10 cellular contexts compared by ENCODE assay signal in genomic region chr11:134120143-134120850, GRCh38. TPM values are rescaled to one million over a fixed set of nuclear protein-coding genes. Genes with fewer than 3 reads are reported as not detected.
DNase-seq lines count a peak whose midpoint lies in the region; ATAC-seq and TF ChIP-seq lines count a peak whose summit lies in the region.
"Had no signal": no experiment of that assay in that cellular context is flagged by ENCODE, and none has a peak within 500 bp of the region (broad histone marks: within the 10 kb centered on the region; RNA-seq: fewer than 3 reads in every experiment).

No MANE protein-coding gene starts in this region.

- no peaks in the 10 kb centered on the region for H3K36me3 ChIP-seq in adipocyte (ENCODE audit: control insufficient read depth, insufficient read depth, low read length, severe bottlenecking)
- H3K36me3 ChIP-seq in osteoblast (ENCODE audit: insufficient read depth, low read length): no peaks in the 10 kb centered on the region

- intact Hi-C loops in CD4-positive, alpha-beta T cell (cut with DNase I, micrococcal nuclease): no loop called here

- H3K4me1 ChIP-seq in adipocyte (ENCODE audit: control insufficient read depth, insufficient read depth, low read length) (peaks cover 49% of the 10 kb centered on the region), osteoblast (ENCODE audit: insufficient read depth, low read length) (peaks cover 30% of the 10 kb centered on the region)

- no peaks in the 10 kb centered on the region for H3K27me3 ChIP-seq in adipocyte (replicated peaks; ENCODE audit: control insufficient read depth, insufficient read depth, low read length)
- H3K27me3 ChIP-seq in osteoblast (ENCODE audit: insufficient read depth, low read length): no peaks in the 10 kb centered on the region
- H3K27me3 ChIP-seq in CD4-positive, alpha-beta T cell (ENCODE audit: control insufficient read depth, insufficient read depth, low read length): peaks cover 15% of the 10 kb centered on the region

- ATAC-seq in GM19328 (IDR thresholded peaks at IDR 0.05; ENCODE audit: unreplicated experiment): no peak
- ATAC-seq in CD4-positive, alpha-beta T cell (ENCODE audit: poor library complexity): no peak
- no peak for ATAC-seq in activated naive CD4-positive, alpha-beta T cell treated with anti-CD3 and anti-CD28 coated beads, Interleukin-2, amount 50 U/mL, for 72 hours

- H3K27me3 Mint-ChIP-seq in CD4-positive, alpha-beta T cell: peaks cover 47% of the 10 kb centered on the region

- peaks cover 10% of the 10 kb centered on the region for H3K4me1 Mint-ChIP-seq in CD4-positive, alpha-beta T cell (ENCODE audit: low read depth)

- DNase-seq in AG09309 (ENCODE audit: low read depth) (peak; percentile 86), adipocyte (ENCODE audit: low read depth) (peak; percentile 96), foreskin melanocyte (peak; percentile 71), osteoblast (ENCODE audit: insufficient read length, low spot score, missing footprints) (peak; percentile 88), NCI-H69 (lab: John Stamatoyannopoulos, UW) (no peak)
- DNase-seq in CD4-positive, alpha-beta T cell: no peak
- DNase-seq in activated naive CD4-positive, alpha-beta T cell treated with anti-CD3 and anti-CD28 coated beads, Interleukin-2, amount 50 U/mL, for 72 hours (ENCODE audit: low spot score in 2 of 2): no peak
- DNase-seq: activated B cell treated with CpG ODN at 0.5 μM for 24 hours, KG1 had no signal

- no peaks in the 10 kb centered on the region for H3K9me3 ChIP-seq in adipocyte (ENCODE audit: control insufficient read depth, low read length)
- no peaks in the 10 kb centered on the region for H3K9me3 ChIP-seq in osteoblast (ENCODE audit: low read depth, low read length)
- H3K9me3 ChIP-seq in CD4-positive, alpha-beta T cell (ENCODE audit: control insufficient read depth, low read length): no peaks in the 10 kb centered on the region

- no peaks in the 10 kb centered on the region for H3K79me2 ChIP-seq in osteoblast (ENCODE audit: insufficient read depth, low read length)

- H3K27ac ChIP-seq in osteoblast (ENCODE audit: low read depth, low read length): peak overlapping the region; percentile 97
- no peak overlapping the region for H3K27ac ChIP-seq in CD4-positive, alpha-beta T cell (ENCODE audit: low read depth, low read length)

- H3K36me3 Mint-ChIP-seq in CD4-positive, alpha-beta T cell (ENCODE audit: low read depth): peaks cover 4% of the 10 kb centered on the region
- peaks cover 7 to 15% of the 10 kb centered on the region in 2 donors for H3K36me3 Mint-ChIP-seq in activated naive CD4-positive, alpha-beta T cell treated with anti-CD3 and anti-CD28 coated beads, Interleukin-2, amount 50 U/mL, for 72 hours

- H4K20me1 ChIP-seq in osteoblast (ENCODE audit: insufficient read depth, low read length): no peaks in the 10 kb centered on the region

- POLR2A ChIA-PET in CD4-positive, alpha-beta T cell (lab: Charles Lee): no interaction called here

- H3K4me3 ChIP-seq in AG09309 (ENCODE audit: control insufficient read depth, low read depth, low read length) (peak overlapping the region; percentile 17), adipocyte (ENCODE audit: low read length) (peak overlapping the region; percentile 79), osteoblast (ENCODE audit: insufficient read depth, low read length) (peak overlapping the region; percentile 60)

- H3K4me2 ChIP-seq in osteoblast (ENCODE audit: insufficient read depth, low read length): peak overlapping the region; percentile 86

- no peak overlapping the region for H3K27ac Mint-ChIP-seq in CD4-positive, alpha-beta T cell
- H3K27ac Mint-ChIP-seq in activated naive CD4-positive, alpha-beta T cell treated with anti-CD3 and anti-CD28 coated beads, Interleukin-2, amount 50 U/mL, for 72 hours: no peak overlapping the region
- H3K27ac Mint-ChIP-seq: activated B cell treated with CpG ODN at 0.5 μM for 24 hours had no signal

- H3K4me3 Mint-ChIP-seq in CD4-positive, alpha-beta T cell: no peak overlapping the region
- H3K4me3 Mint-ChIP-seq: activated B cell treated with CpG ODN at 0.5 μM for 24 hours had no signal

- peak overlapping the region; percentile 80 for H2AFZ ChIP-seq in osteoblast (ENCODE audit: low read length)

- CTCF ChIA-PET in CD4-positive, alpha-beta T cell (lab: Charles Lee): no interaction called here

- TF ChIP-seq CTCF in AG09309 (IDR thresholded peaks at IDR 0.05; ENCODE audit: control insufficient read depth, insufficient read depth, low read depth, low read length, missing control alignments) (no peak), osteoblast (IDR thresholded peaks at IDR 0.05; ENCODE audit: extremely low read depth, low read depth, low read length) (no peak)
- no peak for TF ChIP-seq CTCF in CD4-positive, alpha-beta T cell (IDR thresholded peaks at IDR 0.05)

- H3K9ac ChIP-seq in adipocyte (ENCODE audit: low read length): peak overlapping the region; percentile 77

- no peaks in the 10 kb centered on the region for H3K9me3 Mint-ChIP-seq in CD4-positive, alpha-beta T cell
- H3K9me3 Mint-ChIP-seq in activated naive CD4-positive, alpha-beta T cell treated with anti-CD3 and anti-CD28 coated beads, Interleukin-2, amount 50 U/mL, for 72 hours: no peaks in the 10 kb centered on the region
- H3K9me3 Mint-ChIP-seq: activated B cell treated with CpG ODN at 0.5 μM for 24 hours had no signal

RNA-seq across cellular contexts. Expression of gene JAM3, which starts 51.4 kb away (rescaled TPM):
- total RNA-seq in osteoblast: 56.3 and 57.5 TPM in 2 replicates
- total RNA-seq in CD4-positive, alpha-beta T cell: 10 to 100 TPM; 13.5 to 15.3 TPM
- 10 to 100 TPM in 1 of 2 donors, under 1 TPM in 1; 0.98 to 17.7 TPM for total RNA-seq in activated naive CD4-positive, alpha-beta T cell treated with anti-CD3 and anti-CD28 coated beads, Interleukin-2, amount 50 U/mL, for 72 hours

Comparison
In these comparisons a context has a peak if more than half of its experiments do, and no peak if none do; other contexts are left out.
1. DNase-seq: peak in AG09309 (single experiment), adipocyte (single experiment), foreskin melanocyte (single experiment) and osteoblast (single experiment); none in NCI-H69 (single experiment), CD4-positive, alpha-beta T cell (0 of 10) and activated naive CD4-positive, alpha-beta T cell treated with anti-CD3 and anti-CD28 coated beads, Interleukin-2, amount 50 U/mL, for 72 hours (0 of 2).
2. H3K4me3 ChIP-seq: peak in every context shown above with its lines; median percentile 79 in adipocyte; 60 in osteoblast; 17 in AG09309.